In genomic region chr17:68567581-68567980, GRCh38 we compare ENCODE assay signal across 29 cellular contexts. TPM values are rescaled to one million over a fixed set of nuclear protein-coding genes. Genes with fewer than 3 reads are reported as not detected.
"Had no signal": no experiment of that assay in that cellular context is flagged by ENCODE, and none has a peak within 500 bp of the region (broad histone marks: within the 10 kb centered on the region; RNA-seq: fewer than 3 reads in every experiment).

No MANE protein-coding gene starts in this region.

- H3K4me3 ChIP-seq: K562, SK-N-MC had no signal

- DNase-seq: activated CD4-positive, alpha-beta memory T cell treated with anti-CD3 and anti-CD28 coated beads, Interleukin-2, amount 10 ng/mL, durations not matched to agents 7 days and 5 days; activated CD4-positive, alpha-beta T cell treated with anti-CD3 and anti-CD28 coated beads for 36 hours; activated CD4-positive, alpha-beta T cell treated with anti-CD3 and anti-CD28 coated beads, Interleukin-2, amount 50 U/mL, for 1 hour; activated CD8-positive, alpha-beta memory T cell treated with anti-CD3 and anti-CD28 coated beads, Interleukin-2, amount 50 U/mL, for 4 hours; activated gamma-delta T cell treated with Interleukin-2 at 50 U/mL for 16 hours; activated naive CD4-positive, alpha-beta T cell treated with anti-CD3 and anti-CD28 coated beads, Interleukin-2, amount 10 ng/mL, durations not matched to agents 7 days and 5 days; activated naive CD8-positive, alpha-beta T cell treated with anti-CD3 and anti-CD28 coated beads, Interleukin-2, amount 10 ng/mL, durations not matched to agents 7 days and 5 days; activated T-cell treated with anti-CD3 and anti-CD28 coated beads, Interleukin-2, amount 50 U/mL, for 72 hours; aorta; Karpas-422; NCI-H1105 treated with DMSO at 0.1 percent for 48 hours; NCI-H1436 treated with DMSO at 0.1 percent for 48 hours; NCI-H187; NCI-H2081; NCI-H510A treated with DMSO at 0.1 percent for 48 hours; NCI-H69; NK-92 treated with Interleukin-12 subunit alpha and Interleukin-12 subunit beta, amount 100 ng/mL, for 24 hours; OCI-M1; RPMI8226; T-cell; T-helper 2 cell; T1000; WERI-Rb-1 had no signal

- H3K36me3 ChIP-seq: WERI-Rb-1 had no signal

- H3K27ac ChIP-seq: SK-N-MC, WERI-Rb-1 had no signal

- ATAC-seq: activated CD4-positive, alpha-beta T cell treated with anti-CD3 and anti-CD28 coated beads for 36 hours; activated T-cell treated with anti-CD3 and anti-CD28 coated beads, Interleukin-2, amount 50 U/mL, for 72 hours; K562; Panc1; Right ventricle myocardium inferior; T-cell had no signal

RNA-seq across cellular contexts. Expression of gene FAM20A, which starts 33.6 kb away (rescaled TPM):
- total RNA-seq: activated CD4-positive, alpha-beta memory T cell treated with anti-CD3 and anti-CD28 coated beads, Interleukin-2, amount 10 ng/mL, durations not matched to agents 7 days and 5 days; activated CD4-positive, alpha-beta T cell treated with anti-CD3 and anti-CD28 coated beads for 36 hours; activated CD8-positive, alpha-beta memory T cell treated with anti-CD3 and anti-CD28 coated beads for 36 hours; activated naive CD8-positive, alpha-beta T cell treated with anti-CD3 and anti-CD28 coated beads, Interleukin-2, amount 10 ng/mL, durations not matched to agents 7 days and 5 days; activated T-cell treated with anti-CD3 and anti-CD28 coated beads, Interleukin-2, amount 50 U/mL, for 72 hours; activated T-helper 2 cell treated with anti-CD3 and anti-CD28 coated beads, Interferon-gamma antibody, Interleukin-2, Interleukin-4, amounts not matched to agents 10 μg/mL and 5 μg/mL and 100 μg/mL, durations not matched to agents 14 hours and 24 hours and 36 hours had no signal
- polyA plus RNA-seq: K562 had no signal
